ENCODE assay signal across 27 cellular contexts in genomic region chr11:78314753-78315152, GRCh38.
A peak's percentile ranks its signal among the peaks of the same experiment; 100 is the strongest.
DNase-seq lines count a peak whose midpoint lies in the region; ATAC-seq and TF ChIP-seq lines count a peak whose summit lies in the region.
"Had no signal": no experiment of that assay in that cellular context is flagged by ENCODE, and none has a peak within 500 bp of the region (broad histone marks: within the 10 kb centered on the region; RNA-seq: fewer than 3 reads in every experiment).

No MANE protein-coding gene starts in this region.

- H3K9me3 ChIP-seq in T-helper 17 cell (ENCODE audit: control insufficient read depth, low read length, poor library complexity, severe bottlenecking) (no peaks in the 10 kb centered on the region), fibroblast of lung (ENCODE audit: control insufficient read depth, insufficient read depth, low read depth, low read length) (no peaks in the 10 kb centered on the region), parathyroid adenoma (ENCODE audit: control insufficient read depth, low read length) (no peaks in the 10 kb centered on the region)
- H3K9me3 ChIP-seq: adrenal gland, MG63 had no signal

- peak overlapping the region; percentile 70 to 92 (median 88) for H3K27ac Mint-ChIP-seq in CD14-positive monocyte
- peak overlapping the region; percentile 11 for H3K27ac Mint-ChIP-seq in T-helper 17 cell
- H3K27ac Mint-ChIP-seq in T-cell: no peak overlapping the region
- H3K27ac Mint-ChIP-seq: activated CD4-positive, alpha-beta memory T cell treated with anti-CD3 and anti-CD28 coated beads for 36 hours; GM23338; stimulated activated memory B cell treated with anti-CD40 and anti-IgM and Interleukin-4, amounts not matched to agents 10 μg/mL and 1 μg/mL and 100 μg/mL, for 72 hours had no signal

- H3K36me3 Mint-ChIP-seq in CD14-positive monocyte (peaks cover 18 to 24% of the 10 kb centered on the region in 2 donors), T-helper 17 cell (ENCODE audit: low read depth) (no peaks in the 10 kb centered on the region), T-cell (no peaks in the 10 kb centered on the region)
- H3K36me3 Mint-ChIP-seq: activated CD4-positive, alpha-beta memory T cell treated with anti-CD3 and anti-CD28 coated beads for 36 hours; CD4-positive, CD25-positive, alpha-beta regulatory T cell had no signal

- ATAC-seq in T-helper 17 cell: no peak
- ATAC-seq in GM21529 (IDR thresholded peaks at IDR 0.05; ENCODE audit: unreplicated experiment): no peak
- no peak for ATAC-seq in T-cell (replicated peaks in 1 of 4)
- ATAC-seq: activated T-cell treated with anti-CD3 and anti-CD28 coated beads, Interleukin-2, amount 50 U/mL, for 72 hours; GM23338; left lobe of liver; stimulated activated memory B cell treated with anti-CD40 and anti-IgM and Interleukin-4, amounts not matched to agents 10 μg/mL and 1 μg/mL and 100 μg/mL, for 72 hours had no signal

- peaks cover 83% of the 10 kb centered on the region for H3K4me1 Mint-ChIP-seq in CD14-positive monocyte
- H3K4me1 Mint-ChIP-seq in T-helper 17 cell: peaks cover 11% of the 10 kb centered on the region
- H3K4me1 Mint-ChIP-seq in T-cell: peaks cover 4 to 18% (median 14%) of the 10 kb centered on the region in 3 donors

- H3K36me3 ChIP-seq in fibroblast of lung (ENCODE audit: control insufficient read depth, insufficient read depth, low read length): no peaks in the 10 kb centered on the region
- H3K36me3 ChIP-seq in parathyroid adenoma (ENCODE audit: control insufficient read depth, insufficient read depth, low read length): no peaks in the 10 kb centered on the region
- H3K36me3 ChIP-seq: adrenal gland, brain microvascular endothelial cell, MG63 had no signal

- no peaks in the 10 kb centered on the region for H3K27me3 Mint-ChIP-seq in CD14-positive monocyte (ENCODE audit: low read depth in 3 of 3)
- no peaks in the 10 kb centered on the region for H3K27me3 Mint-ChIP-seq in T-helper 17 cell
- no peaks in the 10 kb centered on the region for H3K27me3 Mint-ChIP-seq in T-cell
- H3K27me3 Mint-ChIP-seq: activated CD4-positive, alpha-beta memory T cell treated with anti-CD3 and anti-CD28 coated beads for 36 hours; CD4-positive, CD25-positive, alpha-beta regulatory T cell; naive B cell; stimulated activated memory B cell treated with anti-CD40 and anti-IgM and Interleukin-4, amounts not matched to agents 10 μg/mL and 1 μg/mL and 100 μg/mL, for 72 hours had no signal

- TF ChIP-seq CTCF in CD14-positive monocyte (IDR thresholded peaks at IDR 0.05) (no peak), fibroblast of lung (conservative IDR thresholded peaks at IDR 0.05 in 1 of 2, IDR thresholded peaks at IDR 0.05 in 1 of 2; ENCODE audit: low read depth in 1 of 2, low read length in 2 of 2) (no peak), parathyroid adenoma (IDR thresholded peaks at IDR 0.05) (no peak)

- H3K27me3 ChIP-seq in fibroblast of lung (ENCODE audit: control insufficient read depth, insufficient read depth, low read length): no peaks in the 10 kb centered on the region
- H3K27me3 ChIP-seq in parathyroid adenoma (ENCODE audit: control insufficient read depth, insufficient read depth, low read length): no peaks in the 10 kb centered on the region
- H3K27me3 ChIP-seq: adrenal gland, brain microvascular endothelial cell had no signal

- intact Hi-C loops in CD14-positive monocyte (cut with micrococcal nuclease): loop anchor here in 1 of 2 donors (5.0 kb wide), 1 partner anchor 38 kb away; no protein-coding TSS in a partner anchor

- no peak overlapping the region for H3K4me3 Mint-ChIP-seq in CD14-positive monocyte
- no peak overlapping the region for H3K4me3 Mint-ChIP-seq in T-helper 17 cell
- H3K4me3 Mint-ChIP-seq in T-cell: no peak overlapping the region
- H3K4me3 Mint-ChIP-seq: activated CD4-positive, alpha-beta memory T cell treated with anti-CD3 and anti-CD28 coated beads for 36 hours; CD4-positive, CD25-positive, alpha-beta regulatory T cell; GM23338; naive B cell; stimulated activated memory B cell treated with anti-CD40 and anti-IgM and Interleukin-4, amounts not matched to agents 10 μg/mL and 1 μg/mL and 100 μg/mL, for 72 hours had no signal

- POLR2A ChIA-PET in T-cell (lab: Charles Lee): interaction anchor here in 1 of 2 donors (0.6 to 0.8 kb wide), 2 partner anchors 17 to 830 kb away, joined by 4 to 5 read pairs; no protein-coding TSS in a partner anchor

- H3K79me2 ChIP-seq in fibroblast of lung (ENCODE audit: control insufficient read depth, insufficient read depth, low read length) (no peaks in the 10 kb centered on the region), parathyroid adenoma (peaks cover 2% of the 10 kb centered on the region)

- H4K20me1 ChIP-seq in fibroblast of lung (ENCODE audit: control insufficient read depth, extremely low read depth, insufficient read depth, low read length): no peaks in the 10 kb centered on the region

- H3K4me2 ChIP-seq in fibroblast of lung (ENCODE audit: extremely low read depth, insufficient read depth, low read length): no peak overlapping the region
- H3K4me2 ChIP-seq in parathyroid adenoma (ENCODE audit: low read length): no peak overlapping the region
- H3K4me2 ChIP-seq: GM23338 had no signal

- no peak overlapping the region for H3K4me3 ChIP-seq in fibroblast of lung (replicated peaks in 1 of 4; ENCODE audit: control extremely low read depth in 1 of 4, insufficient read depth in 1 of 4, low read depth in 3 of 4, low read length in 4 of 4)
- H3K4me3 ChIP-seq in parathyroid adenoma (ENCODE audit: low read depth, low read length): no peak overlapping the region
- H3K4me3 ChIP-seq: adrenal gland, GM23338, MG63 had no signal

- H3K9ac ChIP-seq in fibroblast of lung (ENCODE audit: insufficient read depth, low read length) (no peak overlapping the region), parathyroid adenoma (no peak overlapping the region)

- CTCF ChIA-PET in T-cell (lab: Charles Lee): interaction anchor here in 1 of 2 donors (0.6 kb wide), 1 partner anchor 296 kb away, joined by 3 read pairs; no protein-coding TSS in a partner anchor

- DNase-seq in CD14-positive monocyte (ENCODE audit: low spot score) (no peak), T-helper 17 cell (no peak), fibroblast of lung (ENCODE audit: low read depth in 2 of 2) (no peak), T-cell (no peak), occipital lobe (lab: John Stamatoyannopoulos, UW) (no peak), dedifferentiated amniotic fluid mesenchymal stem cell (ENCODE audit: extremely low spot score) (no peak)
- DNase-seq: activated CD4-positive, alpha-beta memory T cell treated with anti-CD3 and anti-CD28 coated beads for 36 hours; activated CD4-positive, alpha-beta T cell treated with anti-CD3 and anti-CD28 coated beads for 1 hour; activated naive CD4-positive, alpha-beta T cell treated with Interleukin-2 at 50 U/mL for 16 hours; activated T-cell treated with anti-CD3 and anti-CD28 coated beads, Interleukin-2, amount 50 U/mL, for 72 hours; adrenal gland; brain microvascular endothelial cell; CD4-positive, CD25-positive, alpha-beta regulatory T cell; effector CD4-positive, alpha-beta T cell; KG1; MG63; naive B cell; NCI-H1105; NCI-H187; NCI-H2171; nucleus accumbens; OCI-M1 had no signal

- H3K27ac ChIP-seq in fibroblast of lung (ENCODE audit: insufficient read depth, low read length): no peak overlapping the region
- H3K27ac ChIP-seq in parathyroid adenoma: no peak overlapping the region
- H3K27ac ChIP-seq: brain microvascular endothelial cell had no signal

- peak overlapping the region; percentile 38 for H2AFZ ChIP-seq in fibroblast of lung (ENCODE audit: low read length)
- H2AFZ ChIP-seq in parathyroid adenoma: peak overlapping the region; percentile 53
- H2AFZ ChIP-seq: GM23338 had no signal

- H3K4me1 ChIP-seq in fibroblast of lung (ENCODE audit: control insufficient read depth, extremely low read depth, insufficient read depth, low read length) (peaks cover 15% of the 10 kb centered on the region), parathyroid adenoma (peaks cover 19% of the 10 kb centered on the region)

- H3K9me3 Mint-ChIP-seq in CD14-positive monocyte (peaks cover 0 to 3% (median 0%) of the 10 kb centered on the region in 7 donors), T-cell (no peaks in the 10 kb centered on the region)
- H3K9me3 Mint-ChIP-seq: activated CD4-positive, alpha-beta memory T cell treated with anti-CD3 and anti-CD28 coated beads for 36 hours; activated T-cell treated with anti-CD3 and anti-CD28 coated beads, Interleukin-2, amount 50 U/mL, for 72 hours; CD4-positive, CD25-positive, alpha-beta regulatory T cell; stimulated activated memory B cell treated with anti-CD40 and anti-IgM and Interleukin-4, amounts not matched to agents 10 μg/mL and 1 μg/mL and 100 μg/mL, for 72 hours had no signal

Comparison
In these comparisons a context has a peak if more than half of its experiments do, and no peak if none do; other contexts are left out.
1. H3K27ac Mint-ChIP-seq: peak in CD14-positive monocyte (7 of 7) and T-helper 17 cell (single experiment); none in T-cell (0 of 2).